In the genomic region with DNA sequence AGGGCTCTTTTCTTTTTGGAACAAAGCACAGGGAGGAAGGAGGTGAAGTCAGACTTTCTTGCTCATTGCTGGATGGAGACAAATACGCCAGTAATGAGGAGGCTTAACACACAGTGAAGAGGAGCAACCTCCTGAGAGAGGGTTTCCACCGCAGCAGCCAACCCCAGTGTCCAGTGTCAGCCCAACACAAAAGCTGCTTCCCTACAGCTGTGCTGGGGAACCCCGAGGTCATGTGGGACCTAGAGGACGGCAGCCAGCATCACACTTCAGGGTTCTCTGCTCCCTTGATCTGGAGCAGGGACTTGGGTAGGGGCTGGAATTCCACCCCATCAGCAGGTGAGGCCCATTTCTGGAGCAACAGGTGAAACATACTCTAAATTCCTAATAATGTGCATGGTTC, we compare ENCODE assay signal across 1 cellular context.
TF ChIP-seq lines count a peak whose summit lies in the region.

No MANE protein-coding gene starts in this region.

TF ChIP-seq in GM23338, 12 proteins besides CTCF, POLR2A, EP300 and RAD21:
- TF ChIP-seq EZH2phosphoT487 (IDR thresholded peaks at IDR 0.05; ENCODE audit: unreplicated experiment) (no peak), CREB1 (CRISPR knock-in tag; IDR thresholded peaks at IDR 0.05; ENCODE audit: low read depth) (no peak)
- TF ChIP-seq, protein P1, sequence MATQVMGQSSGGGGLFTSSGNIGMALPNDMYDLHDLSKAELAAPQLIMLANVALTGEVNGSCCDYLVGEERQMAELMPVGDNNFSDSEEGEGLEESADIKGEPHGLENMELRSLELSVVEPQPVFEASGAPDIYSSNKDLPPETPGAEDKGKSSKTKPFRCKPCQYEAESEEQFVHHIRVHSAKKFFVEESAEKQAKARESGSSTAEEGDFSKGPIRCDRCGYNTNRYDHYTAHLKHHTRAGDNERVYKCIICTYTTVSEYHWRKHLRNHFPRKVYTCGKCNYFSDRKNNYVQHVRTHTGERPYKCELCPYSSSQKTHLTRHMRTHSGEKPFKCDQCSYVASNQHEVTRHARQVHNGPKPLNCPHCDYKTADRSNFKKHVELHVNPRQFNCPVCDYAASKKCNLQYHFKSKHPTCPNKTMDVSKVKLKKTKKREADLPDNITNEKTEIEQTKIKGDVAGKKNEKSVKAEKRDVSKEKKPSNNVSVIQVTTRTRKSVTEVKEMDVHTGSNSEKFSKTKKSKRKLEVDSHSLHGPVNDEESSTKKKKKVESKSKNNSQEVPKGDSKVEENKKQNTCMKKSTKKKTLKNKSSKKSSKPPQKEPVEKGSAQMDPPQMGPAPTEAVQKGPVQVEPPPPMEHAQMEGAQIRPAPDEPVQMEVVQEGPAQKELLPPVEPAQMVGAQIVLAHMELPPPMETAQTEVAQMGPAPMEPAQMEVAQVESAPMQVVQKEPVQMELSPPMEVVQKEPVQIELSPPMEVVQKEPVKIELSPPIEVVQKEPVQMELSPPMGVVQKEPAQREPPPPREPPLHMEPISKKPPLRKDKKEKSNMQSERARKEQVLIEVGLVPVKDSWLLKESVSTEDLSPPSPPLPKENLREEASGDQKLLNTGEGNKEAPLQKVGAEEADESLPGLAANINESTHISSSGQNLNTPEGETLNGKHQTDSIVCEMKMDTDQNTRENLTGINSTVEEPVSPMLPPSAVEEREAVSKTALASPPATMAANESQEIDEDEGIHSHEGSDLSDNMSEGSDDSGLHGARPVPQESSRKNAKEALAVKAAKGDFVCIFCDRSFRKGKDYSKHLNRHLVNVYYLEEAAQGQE (IDR thresholded peaks at IDR 0.05; ENCODE audit: unreplicated experiment), result no peak
TF ChIP-seq in GM23338: peak in this region for 0.
